ENCODE assay signal across 24 cellular contexts in the genomic region with DNA sequence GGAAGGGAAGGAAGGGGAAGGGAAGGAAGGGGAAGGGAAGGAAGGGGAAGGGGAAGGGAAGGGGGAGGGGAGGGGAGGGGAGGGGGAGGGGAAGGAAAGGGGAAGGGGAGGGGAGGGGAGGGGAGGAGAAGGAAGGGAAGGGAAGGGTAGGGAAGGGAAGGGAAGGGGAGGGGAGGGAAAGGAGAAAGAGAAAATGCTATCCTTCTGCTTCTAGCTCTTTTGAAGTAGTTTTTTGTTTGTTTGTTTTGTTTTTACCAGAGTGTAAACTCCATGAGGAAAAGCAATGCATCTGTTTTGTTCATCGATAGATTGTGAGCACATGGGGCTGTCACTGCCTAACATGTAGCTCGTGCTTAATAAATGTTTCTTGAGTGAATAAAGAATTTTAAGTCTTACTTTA.
DNase-seq lines count a peak whose midpoint lies in the region; ATAC-seq, FAIRE-seq and TF ChIP-seq lines count a peak whose summit lies in the region.
"Had no signal": no experiment of that assay in that cellular context is flagged by ENCODE, and none has a peak within 500 bp of the region (broad histone marks: within the 10 kb centered on the region; RNA-seq: fewer than 3 reads in every experiment).

No MANE protein-coding gene starts in this region.

- H3K18ac ChIP-seq in mesendoderm (ENCODE audit: low read length): no peak overlapping the region

- BruUV-seq in HepG2 (replicated peaks; lab: Mats Ljungman, UMichigan): no TSS peak

- H3K4me1 ChIP-seq in HepG2 (ENCODE audit: insufficient read depth, low read length) (no peaks in the 10 kb centered on the region), right lobe of liver (peaks cover 0 to under 1% (median 0%) of the 10 kb centered on the region in 4 donors), mesendoderm (ENCODE audit: control insufficient read depth, low read depth, low read length) (no peaks in the 10 kb centered on the region)
- H3K4me1 ChIP-seq: A549; BLaER1 treated with 17β-estradiol and CSF1 and Interleukin-3, amounts not matched to agents 10 nM and 100 nM had no signal

- no peak overlapping the region for H4K8ac ChIP-seq in mesendoderm (ENCODE audit: low read depth, low read length)

- no peak overlapping the region for H3K4ac ChIP-seq in mesendoderm (ENCODE audit: low read depth, low read length)

- no peak for TF ChIP-seq RAD21 in HepG2 (CRISPR knock-in tag; IDR thresholded peaks at IDR 0.05)

- H2BK5ac ChIP-seq in mesendoderm (ENCODE audit: low read length): no peak overlapping the region

- H3K9me3 ChIP-seq in HepG2 (ENCODE audit: low read length) (no peaks in the 10 kb centered on the region), right lobe of liver (no peaks in the 10 kb centered on the region)
- H3K9me3 ChIP-seq: A549; BLaER1 treated with 17β-estradiol and CSF1 and Interleukin-3, amounts not matched to agents 10 nM and 100 nM had no signal

- no peaks in the 10 kb centered on the region for H3K79me1 ChIP-seq in mesendoderm (ENCODE audit: low read length)

- H3K27ac ChIP-seq in HepG2 (ENCODE audit: extremely low read length, insufficient read depth, low read length) (no peak overlapping the region), right lobe of liver (no peak overlapping the region), mesendoderm (ENCODE audit: low read depth, low read length) (no peak overlapping the region)
- H3K27ac ChIP-seq: 22Rv1; A549; BLaER1 treated with 17β-estradiol and CSF1 and Interleukin-3, amounts not matched to agents 10 nM and 100 nM; C4-2B had no signal

- no peak overlapping the region for H3K56ac ChIP-seq in mesendoderm (ENCODE audit: low read length)

- H3K27me3 ChIP-seq in HepG2 (ENCODE audit: control insufficient read depth in 1 of 2, insufficient read depth in 2 of 2, low read length in 2 of 2) (no peaks in the 10 kb centered on the region), right lobe of liver (no peaks in the 10 kb centered on the region), mesendoderm (ENCODE audit: insufficient read depth, low read length, poor library complexity) (no peaks in the 10 kb centered on the region)
- H3K27me3 ChIP-seq: BLaER1 treated with 17β-estradiol and CSF1 and Interleukin-3, amounts not matched to agents 10 nM and 100 nM had no signal

- TF ChIP-seq EP300 in HepG2 (IDR thresholded peaks at IDR 0.05; ENCODE audit: low read depth in 2 of 2, low read length in 2 of 2) (no peak), HepG2 (CRISPR knock-in tag; IDR thresholded peaks at IDR 0.05; ENCODE audit: borderline replicate concordance) (no peak)

- DNase-seq in HepG2 (ENCODE audit: low spot score) (no peak), right lobe of liver (no peak), mesendoderm (no peak), CD1c-positive myeloid dendritic cell (ENCODE audit: extremely low spot score) (no peak)
- DNase-seq: AML-193; CD4-positive, alpha-beta memory T cell; CD4-positive, CD25-positive, alpha-beta regulatory T cell; CD8-positive, alpha-beta memory T cell; COR-L47; DMS 273 treated with DMSO at 0.1 percent for 48 hours; DMS153; DMS53; DMS79; DND-41; EL; GDM1 had no signal

- H4K5ac ChIP-seq in mesendoderm (ENCODE audit: low read length): no peak overlapping the region

- no peak overlapping the region for H3K4me3 ChIP-seq in HepG2 (replicated peaks in 1 of 3; ENCODE audit: insufficient read depth in 1 of 3, low read depth in 2 of 3, low read length in 3 of 3)
- no peak overlapping the region for H3K4me3 ChIP-seq in right lobe of liver
- H3K4me3 ChIP-seq in mesendoderm (ENCODE audit: low read length): no peak overlapping the region
- H3K4me3 ChIP-seq: A549; BLaER1 treated with 17β-estradiol and CSF1 and Interleukin-3, amounts not matched to agents 10 nM and 100 nM; GM12878 had no signal

- no peak overlapping the region for H2AK5ac ChIP-seq in mesendoderm (ENCODE audit: low read length)

- TF ChIP-seq CTCF in HepG2 (CRISPR knock-in tag; IDR thresholded peaks at IDR 0.05) (no peak), right lobe of liver (IDR thresholded peaks at IDR 0.05) (no peak)

- peak overlapping the region; percentile 12 for H2BK120ac ChIP-seq in mesendoderm (ENCODE audit: low read depth, low read length)

- no peak overlapping the region for H2AFZ ChIP-seq in HepG2 (ENCODE audit: low read length)

- H3K79me2 ChIP-seq in HepG2 (ENCODE audit: insufficient read depth, low read length) (no peaks in the 10 kb centered on the region), mesendoderm (ENCODE audit: control insufficient read depth, insufficient read depth, low read length) (no peaks in the 10 kb centered on the region)

- H3K36me3 ChIP-seq in HepG2 (replicated peaks in 1 of 2; ENCODE audit: control insufficient read depth in 1 of 2, insufficient read depth in 2 of 2, low read length in 2 of 2): no peaks in the 10 kb centered on the region
- H3K36me3 ChIP-seq in right lobe of liver: no peaks in the 10 kb centered on the region
- H3K36me3 ChIP-seq in mesendoderm (ENCODE audit: control insufficient read depth, insufficient read depth, low read length): no peaks in the 10 kb centered on the region
- H3K36me3 ChIP-seq: BLaER1 treated with 17β-estradiol and CSF1 and Interleukin-3, amounts not matched to agents 10 nM and 100 nM had no signal

- in situ Hi-C loops in HepG2 (cut with HindIII; ENCODE audit: extremely low pct_ligation_motif_present, low pct_unique_long_range_greater_than_20kb): no loop called here

- H3K4me2 ChIP-seq in HepG2 (ENCODE audit: low read depth, low read length): no peak overlapping the region
- H3K4me2 ChIP-seq in mesendoderm (ENCODE audit: low read length): no peak overlapping the region
- H3K4me2 ChIP-seq: A549; BLaER1 treated with 17β-estradiol and CSF1 and Interleukin-3, amounts not matched to agents 10 nM and 100 nM had no signal

- TF ChIP-seq POLR2A in HepG2 (IDR thresholded peaks at IDR 0.05; ENCODE audit: insufficient read depth in 1 of 2, low read depth in 2 of 2, low read length in 2 of 2) (no peak), right lobe of liver (IDR thresholded peaks at IDR 0.05) (no peak)

- intact Hi-C loops in HepG2 (cut with micrococcal nuclease; ENCODE audit: unreplicated experiment) (no loop called here), right lobe of liver (cut with DNase I) (no loop called here)

- no peak for FAIRE-seq in HepG2 (lab: Jason Lieb, UNC)
- FAIRE-seq: A549, GM12878, GM12892, GM18507 had no signal

- ATAC-seq in HepG2: no peak
- no peak for ATAC-seq in right lobe of liver
- ATAC-seq in HG02588 (IDR thresholded peaks at IDR 0.05; ENCODE audit: unreplicated experiment): no peak
- ATAC-seq: A549 had no signal

- no peak overlapping the region for H2BK15ac ChIP-seq in mesendoderm (replicated peaks; ENCODE audit: low read depth)

- no peak overlapping the region for H3K23ac ChIP-seq in mesendoderm (ENCODE audit: low read length)

- CTCF ChIA-PET in HepG2 (lab: Yijun Ruan, JAX; ENCODE audit: low intra/inter-chr PET ratio, low total read pairs): no interaction called here

- H4K20me1 ChIP-seq in HepG2 (ENCODE audit: insufficient read depth, low read length): no peaks in the 10 kb centered on the region
- H4K20me1 ChIP-seq: BLaER1 treated with 17β-estradiol and CSF1 and Interleukin-3, amounts not matched to agents 10 nM and 100 nM had no signal

- H3K9ac ChIP-seq in HepG2 (ENCODE audit: insufficient read depth, low read depth, low read length) (no peak overlapping the region), mesendoderm (ENCODE audit: low read length) (no peak overlapping the region)
- H3K9ac ChIP-seq: BLaER1 treated with 17β-estradiol and CSF1 and Interleukin-3, amounts not matched to agents 10 nM and 100 nM had no signal

- 48% methylated on average over 2 of the region's 2 CpGs for WGBS in HepG2 (ENCODE audit: low lambda C conversion rate)
- WGBS in right lobe of liver (ENCODE audit: insufficient coverage, low coverage, low lambda C conversion rate, missing lambda C conversion rate): 70% methylated on average over 2 of the region's 2 CpGs
- WGBS in mesendoderm (ENCODE audit: extremely low coverage, insufficient coverage, low lambda C conversion rate): no CpG with 5 or more reads among the region's 2 CpGs

- POLR2A ChIA-PET in HepG2 (lab: Yijun Ruan, JAX): no interaction called here

TF ChIP-seq in HepG2, 621 proteins besides CTCF, POLR2A, EP300 and RAD21 (continues in another document):
- TF ChIP-seq GZF1 (CRISPR knock-in tag; IDR thresholded peaks at IDR 0.05) (no peak), ZXDC (CRISPR knock-in tag; IDR thresholded peaks at IDR 0.05) (no peak)
